In genomic region chr7:27520828-27521790, GRCh38 we compare ENCODE assay signal across 18 cellular contexts.
A peak's percentile ranks its signal among the peaks of the same experiment; 100 is the strongest.
DNase-seq lines count a peak whose midpoint lies in the region; ATAC-seq, FAIRE-seq and TF ChIP-seq lines count a peak whose summit lies in the region.
"Had no signal": no experiment of that assay in that cellular context is flagged by ENCODE, and none has a peak within 500 bp of the region (broad histone marks: within the 10 kb centered on the region; RNA-seq: fewer than 3 reads in every experiment).

No MANE protein-coding gene starts in this region.

- no peak for TF ChIP-seq CTCF in AG04450 (IDR thresholded peaks at IDR 0.05; ENCODE audit: low read depth, low read length)
- no peak for TF ChIP-seq CTCF in fibroblast of the aortic adventitia (IDR thresholded peaks at IDR 0.05; ENCODE audit: insufficient read depth, low read length)
- TF ChIP-seq CTCF in omental fat pad (IDR thresholded peaks at IDR 0.05): no peak
- TF ChIP-seq CTCF in MM.1S (IDR thresholded peaks at IDR 0.05; ENCODE audit: low read length): no peak

- no peak overlapping the region for H2AFZ ChIP-seq in MM.1S (ENCODE audit: low read length)

- H3K27me3 ChIP-seq in AG04450 (ENCODE audit: control insufficient read depth, insufficient read depth, low read length) (no peaks in the 10 kb centered on the region), MM.1S (replicated peaks; ENCODE audit: insufficient read depth, low read length) (no peaks in the 10 kb centered on the region)
- H3K27me3 ChIP-seq: right lobe of liver, upper lobe of right lung had no signal

- H3K4me1 ChIP-seq in MM.1S (ENCODE audit: low read length): no peaks in the 10 kb centered on the region
- H3K4me1 ChIP-seq: right lobe of liver, upper lobe of right lung had no signal

- H3K9ac ChIP-seq in MM.1S (ENCODE audit: low read length): no peak overlapping the region

- H3K9me2 ChIP-seq in MM.1S (replicated peaks; ENCODE audit: insufficient read depth, low read length): no peaks in the 10 kb centered on the region

- DNase-seq in AG04450 (ENCODE audit: low read depth, low spot score) (peak; percentile 55), LHCN-M2 (ENCODE audit: low read depth) (peak; percentile 14), fibroblast of the aortic adventitia (ENCODE audit: low read depth) (peak; percentile 91), omental fat pad (ENCODE audit: low spot score) (peak; percentile 24), posterior vena cava (ENCODE audit: low spot score) (no peak), MM.1S (no peak), RCC 7860 (ENCODE audit: low spot score) (no peak)
- DNase-seq: activated gamma-delta T cell treated with Interleukin-2 at 50 U/mL for 16 hours; AML-193; effector memory CD4-positive, alpha-beta T cell; islet precursor cell; NCI-H2029 treated with DMSO at 0.1 percent for 48 hours; NCI-H774; right lobe of liver; stimulated activated CD4-positive, alpha-beta T cell treated with anti-CD3 and anti-CD28 coated beads, Interleukin-4, amount 100 ng/mL, for 4 hours; upper lobe of right lung had no signal

- intact Hi-C loops in posterior vena cava (cut with DNase I): no loop called here

- H3K79me2 ChIP-seq in MM.1S (ENCODE audit: low read length): no peaks in the 10 kb centered on the region

- H3K36me3 ChIP-seq in MM.1S (replicated peaks; ENCODE audit: insufficient read depth, low read length): no peaks in the 10 kb centered on the region

- no peak for FAIRE-seq in RCC 7860 (lab: Jason Lieb, UNC)

- no peaks in the 10 kb centered on the region for H3F3A ChIP-seq in MM.1S (ENCODE audit: insufficient read depth, low read length)

- H3K4me2 ChIP-seq in MM.1S (ENCODE audit: low read depth, low read length): no peak overlapping the region

- ATAC-seq in omental fat pad (ENCODE audit: low FRiP score) (peak; percentile 57), GM21825 (IDR thresholded peaks at IDR 0.05; ENCODE audit: unreplicated experiment) (no peak)
- ATAC-seq: right lobe of liver; stimulated activated memory B cell treated with anti-CD40 and anti-IgM and Interleukin-4, amounts not matched to agents 10 μg/mL and 1 μg/mL and 100 μg/mL, for 72 hours; upper lobe of right lung had no signal

- no peak overlapping the region for H3K27ac ChIP-seq in AG04450 (ENCODE audit: low read depth, low read length)
- no peak overlapping the region for H3K27ac ChIP-seq in MM.1S (ENCODE audit: low read length)
- H3K27ac ChIP-seq: right lobe of liver, upper lobe of right lung had no signal

- POLR2A ChIA-PET in AG04450 (lab: Yijun Ruan, JAX): interaction anchor here (1.0 kb wide), 1 partner anchor 11 kb away, joined by 4 read pairs; no protein-coding TSS in a partner anchor

- H3K9me3 ChIP-seq in AG04450 (ENCODE audit: control insufficient read depth, insufficient read depth, low read length): no peaks in the 10 kb centered on the region
- H3K9me3 ChIP-seq in MM.1S (replicated peaks; ENCODE audit: insufficient read depth, low read length): no peaks in the 10 kb centered on the region
- H3K9me3 ChIP-seq: right lobe of liver, upper lobe of right lung had no signal

- CTCF ChIA-PET in AG04450 (lab: Charles Lee): interaction anchor here (0.6 kb wide), 1 partner anchor 325 kb away, joined by 3 read pairs; no protein-coding TSS in a partner anchor

- no peaks in the 10 kb centered on the region for H4K20me1 ChIP-seq in MM.1S (ENCODE audit: insufficient read depth, low read length)

- no peak overlapping the region for H3K4me3 ChIP-seq in AG04450 (ENCODE audit: low read depth, low read length)
- H3K4me3 ChIP-seq in fibroblast of the aortic adventitia (ENCODE audit: low read depth, low read length): no peak overlapping the region
- no peak overlapping the region for H3K4me3 ChIP-seq in MM.1S (ENCODE audit: low read length)
- H3K4me3 ChIP-seq: right lobe of liver, upper lobe of right lung had no signal

Comparison
In these comparisons a context has a peak if more than half of its experiments do, and no peak if none do; other contexts are left out.
1. DNase-seq: peak in AG04450 (single experiment), LHCN-M2 (single experiment), fibroblast of the aortic adventitia (single experiment) and omental fat pad (single experiment); none in posterior vena cava (single experiment), MM.1S (single experiment) and RCC 7860 (single experiment).